ENCODE assay signal across 8 cellular contexts in the genomic region with DNA sequence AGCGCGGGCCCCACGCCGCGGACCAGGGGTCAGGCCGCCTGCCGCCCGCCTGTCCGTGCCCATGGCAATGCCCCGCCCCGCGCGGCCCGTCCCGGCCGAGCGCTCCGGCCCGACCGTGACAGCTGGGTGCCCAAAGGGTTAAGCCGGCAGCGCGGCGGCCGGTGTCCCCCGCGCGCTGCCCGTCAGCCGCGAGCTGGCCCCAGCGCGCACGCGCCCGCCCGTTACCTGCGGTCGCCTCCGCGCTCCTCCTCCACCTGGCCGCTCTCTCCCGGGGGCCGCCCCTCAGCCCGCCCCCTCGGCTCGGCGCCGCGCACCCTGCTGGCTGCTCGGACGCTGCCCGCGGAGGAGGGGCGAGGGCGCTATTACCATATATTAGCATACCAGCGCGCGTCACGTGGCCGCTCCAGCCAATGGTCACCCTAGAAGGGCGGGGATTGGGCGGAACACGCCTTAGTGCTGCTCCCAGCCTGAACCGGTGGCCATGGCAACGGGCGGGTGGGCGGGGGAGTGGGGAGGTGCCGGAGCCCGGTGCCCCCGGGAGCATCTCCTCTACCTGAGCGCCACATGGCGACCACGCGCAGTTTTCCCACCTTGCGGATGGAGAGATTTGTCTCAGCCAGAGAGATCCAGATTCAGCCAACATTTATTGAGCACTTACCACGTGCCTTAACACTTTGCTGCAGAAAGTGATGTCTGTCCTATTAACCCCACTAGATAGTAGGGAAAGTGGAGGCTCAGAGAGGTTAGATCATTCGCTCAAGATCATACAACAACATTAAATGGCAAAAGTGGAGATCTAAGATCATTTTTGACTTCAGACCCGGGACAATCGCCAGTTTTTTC. TPM values are rescaled to one million over a fixed set of nuclear protein-coding genes. Genes with fewer than 3 reads are reported as not detected.
DNase-seq lines count a peak whose midpoint lies in the region; ATAC-seq and TF ChIP-seq lines count a peak whose summit lies in the region.

A gene with protein sequence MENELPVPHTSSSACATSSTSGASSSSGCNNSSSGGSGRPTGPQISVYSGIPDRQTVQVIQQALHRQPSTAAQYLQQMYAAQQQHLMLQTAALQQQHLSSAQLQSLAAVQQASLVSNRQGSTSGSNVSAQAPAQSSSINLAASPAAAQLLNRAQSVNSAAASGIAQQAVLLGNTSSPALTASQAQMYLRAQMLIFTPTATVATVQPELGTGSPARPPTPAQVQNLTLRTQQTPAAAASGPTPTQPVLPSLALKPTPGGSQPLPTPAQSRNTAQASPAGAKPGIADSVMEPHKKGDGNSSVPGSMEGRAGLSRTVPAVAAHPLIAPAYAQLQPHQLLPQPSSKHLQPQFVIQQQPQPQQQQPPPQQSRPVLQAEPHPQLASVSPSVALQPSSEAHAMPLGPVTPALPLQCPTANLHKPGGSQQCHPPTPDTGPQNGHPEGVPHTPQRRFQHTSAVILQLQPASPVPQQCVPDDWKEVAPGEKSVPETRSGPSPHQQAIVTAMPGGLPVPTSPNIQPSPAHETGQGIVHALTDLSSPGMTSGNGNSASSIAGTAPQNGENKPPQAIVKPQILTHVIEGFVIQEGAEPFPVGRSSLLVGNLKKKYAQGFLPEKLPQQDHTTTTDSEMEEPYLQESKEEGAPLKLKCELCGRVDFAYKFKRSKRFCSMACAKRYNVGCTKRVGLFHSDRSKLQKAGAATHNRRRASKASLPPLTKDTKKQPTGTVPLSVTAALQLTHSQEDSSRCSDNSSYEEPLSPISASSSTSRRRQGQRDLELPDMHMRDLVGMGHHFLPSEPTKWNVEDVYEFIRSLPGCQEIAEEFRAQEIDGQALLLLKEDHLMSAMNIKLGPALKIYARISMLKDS (minus strand): TSS at position 345 of the 843 bp plus-strand sequence. CDS start 55,556 bp downstream, outside the sequence.

- peak; percentile 95 to 97 for DNase-seq in Caco-2
- DNase-seq in PC-9, result peak; percentile 91 to 97
- peak; percentile 88 for DNase-seq in activated T-cell treated with anti-CD3 and anti-CD28 coated beads, Interleukin-2, amount 50 U/mL, for 1 hour
- DNase-seq in epithelial cell of proximal tubule (ENCODE audit: low read depth), result peak; percentile 37
- DNase-seq in stimulated activated CD8-positive, alpha-beta memory T cell treated with anti-CD3 and anti-CD28 coated beads, Interleukin-2, amount 100 ng/mL, for 1 hour (ENCODE audit: low read depth in 2 of 2), result peak; percentile 76 to 80

- BruUV-seq in Caco-2 (replicated peaks; lab: Mats Ljungman, UMichigan) (no TSS peak), PC-9 (replicated peaks; lab: Mats Ljungman, UMichigan) (no TSS peak)

- CTCF ChIA-PET in Caco-2 (lab: Charles Lee), result interaction anchor here (0.6 kb wide), 1 partner anchor 295 kb away, joined by 3 read pairs; no protein-coding TSS in a partner anchor
- CTCF ChIA-PET in PC-9 (lab: Charles Lee), result interaction anchor here (0.6 kb wide), 1 partner anchor 64 kb away, joined by 4 read pairs; no protein-coding TSS in a partner anchor

- peaks cover 30% of the 10 kb centered on the region for H3K79me2 ChIP-seq in PC-9 (ENCODE audit: low read depth)

- H3K4me2 ChIP-seq in PC-9, result peak within 1 kb of the TSS; percentile 92

- peaks cover 40% of the 10 kb centered on the region for H3F3A ChIP-seq in PC-9 (ENCODE audit: insufficient read depth, low read depth)

- intact Hi-C loops in Caco-2 (cut with micrococcal nuclease; ENCODE audit: unreplicated experiment) (loop anchor here (1.0 to 10.0 kb wide), 2 partner anchors 39 to 56 kb away; no protein-coding TSS in a partner anchor), PC-9 (cut with micrococcal nuclease; ENCODE audit: unreplicated experiment) (loop anchor here (5.0 kb wide), 1 partner anchor 54 kb away; no protein-coding TSS in a partner anchor)

- H3K36me3 Mint-ChIP-seq in Caco-2 (ENCODE audit: insufficient read depth, unreplicated experiment), result no peaks in the 10 kb centered on the region
- no peaks in the 10 kb centered on the region for H3K36me3 Mint-ChIP-seq in IgD-negative memory B cell

- H3K27me3 Mint-ChIP-seq in Caco-2 (ENCODE audit: insufficient read depth, unreplicated experiment) (no peaks in the 10 kb centered on the region), IgD-negative memory B cell (peaks cover 6% of the 10 kb centered on the region)

- H3K9me3 Mint-ChIP-seq in Caco-2 (ENCODE audit: unreplicated experiment) (no peaks in the 10 kb centered on the region), IgD-negative memory B cell (no peaks in the 10 kb centered on the region)

- no peak for TF ChIP-seq CTCF in Caco-2 (IDR thresholded peaks at IDR 0.05; ENCODE audit: insufficient read depth in 1 of 2, low read depth in 1 of 2, low read length in 1 of 2, severe bottlenecking in 1 of 2, unreplicated experiment in 1 of 2)
- no peak; the same call in 1 of the 2 replicates for TF ChIP-seq CTCF in PC-9 (conservative IDR thresholded peaks at IDR 0.05)
- TF ChIP-seq CTCF in epithelial cell of proximal tubule (conservative IDR thresholded peaks at IDR 0.05; ENCODE audit: low read depth, low read length), result peak; percentile 20

- peak within 1 kb of the TSS; percentile 80 for H3K27ac ChIP-seq in PC-9

- no peak within 1 kb of the TSS for H3K27ac Mint-ChIP-seq in Caco-2 (ENCODE audit: unreplicated experiment)
- peak within 1 kb of the TSS in 2 of 3 donors; percentile 16 to 31 for H3K27ac Mint-ChIP-seq in IgD-negative memory B cell

- H3K9me3 ChIP-seq in Caco-2 (no peaks in the 10 kb centered on the region), PC-9 (ENCODE audit: insufficient read depth, low read depth) (no peaks in the 10 kb centered on the region), mononuclear cell (ENCODE audit: low read depth, low read length) (no peaks in the 10 kb centered on the region)

- no peaks in the 10 kb centered on the region for H3K27me3 ChIP-seq in Caco-2 (replicated peaks; ENCODE audit: control insufficient read depth, insufficient read depth, low read length)
- no peaks in the 10 kb centered on the region for H3K27me3 ChIP-seq in PC-9 (ENCODE audit: insufficient read depth, low read depth)
- H3K27me3 ChIP-seq in mononuclear cell (ENCODE audit: insufficient read depth, low read length), result peaks cover 16% of the 10 kb centered on the region

- H3K4me1 Mint-ChIP-seq in Caco-2 (ENCODE audit: low read depth, unreplicated experiment), result no peaks in the 10 kb centered on the region
- H3K4me1 Mint-ChIP-seq in IgD-negative memory B cell, result peaks cover 0 to 2% (median 0%) of the 10 kb centered on the region in 3 donors

- H3K4me3 Mint-ChIP-seq in Caco-2 (ENCODE audit: unreplicated experiment) (peak within 1 kb of the TSS; percentile 46), IgD-negative memory B cell (peak within 1 kb of the TSS; percentile 44 to 88 (median 76))

- peaks cover 6% of the 10 kb centered on the region; the same call in 1 of the 2 replicates for H3K4me1 ChIP-seq in Caco-2
- H3K4me1 ChIP-seq in PC-9 (replicated peaks; ENCODE audit: insufficient read depth), result peaks cover 70% of the 10 kb centered on the region
- H3K4me1 ChIP-seq in mononuclear cell (ENCODE audit: insufficient read depth, low read length), result peaks cover 36% of the 10 kb centered on the region

- peak; percentile 93 for ATAC-seq in GM21528 (IDR thresholded peaks at IDR 0.05; ENCODE audit: low FRiP score, unreplicated experiment)

- H3K36me3 ChIP-seq in Caco-2 (ENCODE audit: control insufficient read depth, insufficient read depth, low read length) (no peaks in the 10 kb centered on the region), PC-9 (ENCODE audit: low read depth) (no peaks in the 10 kb centered on the region)

- H3K4me3 ChIP-seq in Caco-2 (ENCODE audit: low read depth, low read length), result peak within 1 kb of the TSS; percentile 61
- H3K4me3 ChIP-seq in PC-9, result peak within 1 kb of the TSS; percentile 86
- peak within 1 kb of the TSS; percentile 72 for H3K4me3 ChIP-seq in epithelial cell of proximal tubule (ENCODE audit: low read depth, low read length)
- H3K4me3 ChIP-seq in mononuclear cell (ENCODE audit: low read length), result peak within 1 kb of the TSS; percentile 46

- no peaks in the 10 kb centered on the region for H3K9me2 ChIP-seq in PC-9 (ENCODE audit: insufficient read depth)

- no peaks in the 10 kb centered on the region; the same call in 1 of the 2 replicates for H4K20me1 ChIP-seq in PC-9 (ENCODE audit: insufficient read depth)

- H2AFZ ChIP-seq in PC-9, result peak within 1 kb of the TSS; percentile 89

- POLR2A ChIA-PET in Caco-2 (lab: Charles Lee), result interaction anchor here (0.6 kb wide), 2 partner anchors 54 to 81 kb away, joined by 3 to 8 read pairs; no protein-coding TSS in a partner anchor
- POLR2A ChIA-PET in PC-9 (lab: Charles Lee; ENCODE audit: unreplicated experiment), result interaction anchor here (0.6 kb wide), 2 partner anchors 68 to 476 kb away, joined by 4 to 10 read pairs; no protein-coding TSS in a partner anchor

RNA-seq across cellular contexts. Expression of the gene that starts here (rescaled TPM):
- total RNA-seq in Caco-2 (2022), result 31.8 and 35.2 TPM in 2 replicates
- polyA plus RNA-seq in IgD-negative memory B cell, result 7.9 TPM
- 45.4 and 48.1 TPM in 2 replicates for total RNA-seq in PC-9 (2021)
- total RNA-seq in epithelial cell of proximal tubule, result 140 and 203 TPM in 2 replicates
- total RNA-seq in mononuclear cell, result 55.6 TPM

Comparison
In these comparisons a context has a peak if more than half of its experiments do, and no peak if none do; other contexts are left out.
1. Peak in every context shown above with its lines: DNase-seq, ATAC-seq, H3K4me3 ChIP-seq and H3K27ac ChIP-seq.
2. DNase-seq: peak in every context shown above with its lines; median percentile 96 in Caco-2; 94 in PC-9; 88 in activated T-cell treated with anti-CD3 and anti-CD28 coated beads, Interleukin-2, amount 50 U/mL, for 1 hour; 78 in stimulated activated CD8-positive, alpha-beta memory T cell treated with anti-CD3 and anti-CD28 coated beads, Interleukin-2, amount 100 ng/mL, for 1 hour; 37 in epithelial cell of proximal tubule.